Comparison of ENCODE assay signal across 1 cellular context in the genomic region with DNA sequence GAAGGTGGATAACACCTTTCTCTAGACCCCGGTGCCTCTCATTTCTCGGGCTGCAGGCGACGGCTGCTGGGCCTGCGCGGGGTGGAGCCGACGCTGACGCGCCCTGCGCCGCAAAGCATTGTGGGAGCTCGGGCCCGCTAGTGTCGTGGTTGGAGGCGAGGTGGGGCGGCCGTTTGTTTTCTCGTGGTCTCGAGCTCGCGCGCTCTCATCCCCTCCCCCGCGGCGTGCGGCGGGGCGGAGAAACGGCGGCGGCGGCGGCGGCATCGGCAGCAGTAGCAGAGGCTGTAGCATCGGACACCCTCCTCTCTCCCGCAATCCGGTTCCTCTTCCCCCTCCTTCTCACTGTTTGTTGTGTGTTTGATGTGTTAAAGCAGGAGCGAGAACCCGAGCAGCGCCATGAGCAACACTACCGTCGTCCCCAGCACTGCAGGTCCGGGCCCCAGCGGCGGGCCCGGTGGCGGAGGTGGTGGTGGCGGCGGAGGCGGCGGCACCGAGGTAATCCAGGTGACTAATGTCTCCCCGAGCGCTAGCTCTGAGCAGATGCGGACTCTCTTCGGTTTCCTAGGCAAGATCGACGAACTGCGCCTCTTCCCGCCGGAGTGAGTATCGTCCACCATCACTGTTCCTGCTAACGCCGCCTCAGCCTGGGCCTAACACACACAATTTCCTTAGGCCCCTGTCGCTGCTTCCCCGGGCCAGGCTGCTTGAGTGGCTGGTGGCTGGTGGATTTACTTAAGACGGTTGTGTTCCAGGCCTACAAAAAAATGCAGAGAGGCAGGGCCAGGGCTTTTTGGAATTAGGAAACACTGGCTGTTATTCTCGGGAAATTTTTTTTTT.
TF ChIP-seq lines count a peak whose summit lies in the region.

A gene with protein sequence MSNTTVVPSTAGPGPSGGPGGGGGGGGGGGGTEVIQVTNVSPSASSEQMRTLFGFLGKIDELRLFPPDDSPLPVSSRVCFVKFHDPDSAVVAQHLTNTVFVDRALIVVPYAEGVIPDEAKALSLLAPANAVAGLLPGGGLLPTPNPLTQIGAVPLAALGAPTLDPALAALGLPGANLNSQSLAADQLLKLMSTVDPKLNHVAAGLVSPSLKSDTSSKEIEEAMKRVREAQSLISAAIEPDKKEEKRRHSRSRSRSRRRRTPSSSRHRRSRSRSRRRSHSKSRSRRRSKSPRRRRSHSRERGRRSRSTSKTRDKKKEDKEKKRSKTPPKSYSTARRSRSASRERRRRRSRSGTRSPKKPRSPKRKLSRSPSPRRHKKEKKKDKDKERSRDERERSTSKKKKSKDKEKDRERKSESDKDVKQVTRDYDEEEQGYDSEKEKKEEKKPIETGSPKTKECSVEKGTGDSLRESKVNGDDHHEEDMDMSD (plus strand): TSS at position 140 of the 837 bp plus-strand sequence. CDS start 257 bp downstream, at position 397.

TF ChIP-seq in K562, 482 proteins besides CTCF, POLR2A, EP300 and RAD21 (continued from another document):
- TF ChIP-seq MCM7 (IDR thresholded peaks at IDR 0.05) (no peak), POLR2G (IDR thresholded peaks at IDR 0.05; ENCODE audit: low read depth, low read length) (peak; percentile 97), MEF2A (IDR thresholded peaks at IDR 0.05; ENCODE audit: control insufficient read depth, low read depth, low read length) (no peak), NR4A1 (CRISPR knock-in tag; IDR thresholded peaks at IDR 0.05) (no peak), NR4A1 (tag; IDR thresholded peaks at IDR 0.05) (0 out of 2 replicates have a peak, but pooled peaks have one; percentile 44), MTA3 (IDR thresholded peaks at IDR 0.05; ENCODE audit: borderline replicate concordance) (peak; percentile 84), GATAD2B (IDR thresholded peaks at IDR 0.05; ENCODE audit: borderline replicate concordance) (peak; percentile 36; the same call in 1 of the 2 replicates)
- TF ChIP-seq, protein P1, sequence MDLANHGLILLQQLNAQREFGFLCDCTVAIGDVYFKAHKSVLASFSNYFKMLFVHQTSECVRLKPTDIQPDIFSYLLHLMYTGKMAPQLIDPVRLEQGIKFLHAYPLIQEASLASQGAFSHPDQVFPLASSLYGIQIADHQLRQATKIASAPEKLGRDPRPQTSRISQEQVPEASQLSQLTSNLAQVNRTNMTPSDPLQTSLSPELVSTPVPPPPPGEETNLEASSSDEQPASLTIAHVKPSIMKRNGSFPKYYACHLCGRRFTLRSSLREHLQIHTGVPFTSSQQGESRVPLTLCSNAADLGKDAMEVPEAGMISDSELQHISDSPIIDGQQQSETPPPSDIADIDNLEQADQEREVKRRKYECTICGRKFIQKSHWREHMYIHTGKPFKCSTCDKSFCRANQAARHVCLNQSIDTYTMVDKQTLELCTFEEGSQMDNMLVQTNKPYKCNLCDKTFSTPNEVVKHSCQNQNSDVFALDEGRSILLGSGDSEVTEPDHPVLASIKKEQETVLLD (IDR thresholded peaks at IDR 0.05): peak; percentile 87
- TF ChIP-seq, protein P2, sequence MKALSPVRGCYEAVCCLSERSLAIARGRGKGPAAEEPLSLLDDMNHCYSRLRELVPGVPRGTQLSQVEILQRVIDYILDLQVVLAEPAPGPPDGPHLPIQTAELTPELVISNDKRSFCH (CRISPR knock-in tag; IDR thresholded peaks at IDR 0.05): no peak
- TF ChIP-seq, protein P2 (tag; IDR thresholded peaks at IDR 0.05): no peak
- TF ChIP-seq, protein P3, sequence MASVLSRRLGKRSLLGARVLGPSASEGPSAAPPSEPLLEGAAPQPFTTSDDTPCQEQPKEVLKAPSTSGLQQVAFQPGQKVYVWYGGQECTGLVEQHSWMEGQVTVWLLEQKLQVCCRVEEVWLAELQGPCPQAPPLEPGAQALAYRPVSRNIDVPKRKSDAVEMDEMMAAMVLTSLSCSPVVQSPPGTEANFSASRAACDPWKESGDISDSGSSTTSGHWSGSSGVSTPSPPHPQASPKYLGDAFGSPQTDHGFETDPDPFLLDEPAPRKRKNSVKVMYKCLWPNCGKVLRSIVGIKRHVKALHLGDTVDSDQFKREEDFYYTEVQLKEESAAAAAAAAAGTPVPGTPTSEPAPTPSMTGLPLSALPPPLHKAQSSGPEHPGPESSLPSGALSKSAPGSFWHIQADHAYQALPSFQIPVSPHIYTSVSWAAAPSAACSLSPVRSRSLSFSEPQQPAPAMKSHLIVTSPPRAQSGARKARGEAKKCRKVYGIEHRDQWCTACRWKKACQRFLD (CRISPR knock-in tag; IDR thresholded peaks at IDR 0.05): peak; percentile 90
- TF ChIP-seq, protein P4, sequence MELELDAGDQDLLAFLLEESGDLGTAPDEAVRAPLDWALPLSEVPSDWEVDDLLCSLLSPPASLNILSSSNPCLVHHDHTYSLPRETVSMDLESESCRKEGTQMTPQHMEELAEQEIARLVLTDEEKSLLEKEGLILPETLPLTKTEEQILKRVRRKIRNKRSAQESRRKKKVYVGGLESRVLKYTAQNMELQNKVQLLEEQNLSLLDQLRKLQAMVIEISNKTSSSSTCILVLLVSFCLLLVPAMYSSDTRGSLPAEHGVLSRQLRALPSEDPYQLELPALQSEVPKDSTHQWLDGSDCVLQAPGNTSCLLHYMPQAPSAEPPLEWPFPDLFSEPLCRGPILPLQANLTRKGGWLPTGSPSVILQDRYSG (tag; conservative IDR thresholded peaks at IDR 0.05; ENCODE audit: low read depth): no peak
TF ChIP-seq in K562: peak in this region for 125.
